ENCODE assay signal across 13 cellular contexts in the genomic region with DNA sequence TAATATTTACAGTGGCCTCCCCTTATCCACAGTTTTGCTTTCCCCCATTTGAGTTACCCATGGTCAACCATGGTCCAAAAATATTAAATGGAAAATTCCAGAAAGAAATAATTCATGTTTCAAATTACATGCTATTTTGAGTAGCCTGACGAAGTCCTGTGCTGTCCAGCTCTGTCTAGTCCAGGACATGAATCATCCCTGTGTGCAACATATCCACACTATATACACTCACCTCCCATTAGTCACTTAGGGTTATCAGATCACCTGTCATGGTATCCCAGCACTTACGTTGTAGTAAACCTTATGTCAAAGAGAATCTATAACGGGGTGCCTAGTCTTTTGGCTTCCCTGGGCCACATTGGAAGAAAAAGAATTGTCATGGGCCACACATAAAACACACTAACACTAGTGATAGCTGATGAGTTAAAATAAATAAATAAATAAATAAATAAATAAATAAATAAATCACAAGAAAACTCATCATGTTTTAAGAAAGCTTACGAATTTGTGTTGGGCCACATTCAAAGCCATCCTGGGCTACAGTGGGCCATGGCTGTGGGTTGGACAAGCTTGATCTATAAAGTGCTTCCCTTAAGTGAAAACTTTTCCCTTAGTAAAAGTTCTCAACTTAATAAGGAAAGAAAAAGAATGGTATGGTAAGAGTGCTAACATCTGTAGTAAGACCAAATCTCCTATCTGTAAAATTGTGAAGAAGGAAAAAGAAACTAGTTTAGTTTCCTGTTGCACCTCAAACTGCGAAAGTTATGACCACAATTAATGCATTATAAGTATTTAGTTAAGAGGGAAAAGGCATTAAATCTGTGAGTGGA. TPM values are rescaled to one million over a fixed set of nuclear protein-coding genes. Genes with fewer than 3 reads are reported as not detected.
A peak's percentile ranks its signal among the peaks of the same experiment; 100 is the strongest.
DNase-seq lines count a peak whose midpoint lies in the region; ATAC-seq, FAIRE-seq and TF ChIP-seq lines count a peak whose summit lies in the region.
"Had no signal": no experiment of that assay in that cellular context is flagged by ENCODE, and none has a peak within 500 bp of the region (broad histone marks: within the 10 kb centered on the region; RNA-seq: fewer than 3 reads in every experiment).

No MANE protein-coding gene starts in this region.

- POLR2A ChIA-PET in A673 (lab: Charles Lee; ENCODE audit: low non-redundant PET), result no interaction called here

- FAIRE-seq in GM19239 (lab: Jason Lieb, UNC), result peak; percentile 72

- H3K4me3 ChIP-seq in A673 (ENCODE audit: low read depth, low read length, poor library complexity, severe bottlenecking), result no peak overlapping the region
- H3K4me3 ChIP-seq: skin epidermis had no signal

- intact Hi-C loops in A673 (cut with micrococcal nuclease; ENCODE audit: unreplicated experiment), result loop anchor here (5.0 kb wide), 2 partner anchors 98 to 113 kb away; partner anchors contain the start of genes CENPP and NOL8

- CTCF ChIA-PET in A673 (lab: Charles Lee), result interaction anchor here (1.0 kb wide), 1 partner anchor 112 kb away, joined by 4 read pairs; no protein-coding TSS in a partner anchor

- H3K9me3 ChIP-seq in A673 (ENCODE audit: low read depth, low read length, poor library complexity, severe bottlenecking), result no peaks in the 10 kb centered on the region

- no peaks in the 10 kb centered on the region for H3K27me3 ChIP-seq in A673 (replicated peaks; ENCODE audit: insufficient read depth, low read depth, low read length, poor library complexity)

- DNase-seq in GM19239 (ENCODE audit: insufficient read length, low spot score) (no peak), RPMI7951 (ENCODE audit: low read depth) (peak; percentile 37), epithelial cell of prostate (ENCODE audit: low read depth, low spot score) (peak; percentile 68), renal cortical epithelial cell (ENCODE audit: low read depth) (peak; percentile 16), left lobe of liver (ENCODE audit: low spot score) (no peak), A673 (ENCODE audit: low spot score) (no peak)
- DNase-seq: activated CD4-positive, alpha-beta T cell treated with anti-CD3 and anti-CD28 coated beads, Interleukin-2, amount 10 ng/mL, durations not matched to agents 7 days and 5 days; endodermal cell; Kasumi-1; NCI-H2171; SHP77 treated with DMSO at 0.1 percent for 48 hours had no signal

- BruUV-seq in A673 (replicated peaks; lab: Mats Ljungman, UMichigan), result no TSS peak

- peak overlapping the region; percentile 14 for H3K27ac ChIP-seq in epithelial cell of prostate
- H3K27ac ChIP-seq in A673 (ENCODE audit: low read depth, low read length, poor library complexity, severe bottlenecking), result no peak overlapping the region

- no peak for ATAC-seq in GM18907 (IDR thresholded peaks at IDR 0.05; ENCODE audit: unreplicated experiment)
- no peak for ATAC-seq in left lobe of liver

- no peak for TF ChIP-seq CTCF in A673 (conservative IDR thresholded peaks at IDR 0.05; ENCODE audit: low read depth, low read length)

- H3K36me3 ChIP-seq in A673 (ENCODE audit: insufficient read depth, low read length, poor library complexity, severe bottlenecking), result no peaks in the 10 kb centered on the region

- H3K4me1 ChIP-seq in A673 (ENCODE audit: insufficient read depth, low read length, poor library complexity, severe bottlenecking), result peaks cover 8% of the 10 kb centered on the region

RNA-seq across cellular contexts. Expression of gene OMD, which starts 15.9 kb away (rescaled TPM):
- not detected in 2 replicates for total RNA-seq in RPMI7951 (2014; rRNA removed; shearing (Covaris generic))
- total RNA-seq in renal cortical epithelial cell (not detected in 2 replicates), left lobe of liver (0.13 TPM), A673 (2021) (not detected in 2 replicates)
- total RNA-seq: activated CD4-positive, alpha-beta T cell treated with anti-CD3 and anti-CD28 coated beads, Interleukin-2, amount 10 ng/mL, durations not matched to agents 7 days and 5 days; endodermal cell had no signal

RNA-seq across cellular contexts. Expression of gene OGN, which starts 35.8 kb away (rescaled TPM):
- not detected in 2 replicates for total RNA-seq in RPMI7951 (2014; rRNA removed; shearing (Covaris generic))
- total RNA-seq in renal cortical epithelial cell (not detected in 2 replicates), left lobe of liver (not detected), A673 (2021) (0.44 and 0.95 TPM in 2 replicates)
- total RNA-seq: endodermal cell had no signal

RNA-seq across cellular contexts. Expression of gene ASPN, which starts 42.2 kb away (rescaled TPM):
- 0.10 and 0.36 TPM in 2 replicates for total RNA-seq in RPMI7951 (2014; rRNA removed; shearing (Covaris generic))
- not detected in 2 replicates for total RNA-seq in renal cortical epithelial cell
- total RNA-seq in left lobe of liver, result 5.4 TPM
- total RNA-seq in A673 (2021), result 0.15 and 0.26 TPM in 2 replicates
- total RNA-seq: activated CD4-positive, alpha-beta T cell treated with anti-CD3 and anti-CD28 coated beads, Interleukin-2, amount 10 ng/mL, durations not matched to agents 7 days and 5 days; endodermal cell had no signal

Comparison
In these comparisons a context has a peak if more than half of its experiments do, and no peak if none do; other contexts are left out.
1. DNase-seq: peak in RPMI7951 (single experiment), epithelial cell of prostate (single experiment) and renal cortical epithelial cell (single experiment); none in GM19239 (single experiment), left lobe of liver (single experiment) and A673 (single experiment).